In the genomic region with DNA sequence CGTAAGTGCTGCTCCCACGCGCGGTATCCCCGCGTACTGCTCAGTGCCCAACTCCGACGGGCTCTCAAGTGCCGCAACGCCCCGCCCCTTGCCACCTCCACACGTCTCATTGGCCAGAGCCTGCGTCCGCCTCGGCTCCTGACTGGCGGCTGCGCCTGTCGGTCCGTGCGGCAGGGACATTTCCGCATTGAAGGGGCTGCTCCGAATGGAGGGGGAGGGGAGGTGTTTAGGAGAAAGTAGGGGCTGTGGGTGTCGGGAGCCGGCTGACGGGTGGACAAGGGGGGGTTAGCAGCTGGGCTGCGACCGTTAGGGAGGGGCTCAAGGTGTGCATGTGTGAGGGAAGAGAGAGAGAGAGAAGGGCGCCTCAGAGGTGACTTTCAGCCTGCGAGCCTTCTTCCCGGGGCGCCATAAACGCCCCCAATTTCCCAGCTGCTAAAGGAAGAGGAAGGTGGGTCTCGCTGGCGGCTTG, we compare ENCODE assay signal across 8 cellular contexts. TPM values are rescaled to one million over a fixed set of nuclear protein-coding genes. Genes with fewer than 3 reads are reported as not detected.
DNase-seq lines count a peak whose midpoint lies in the region; ATAC-seq and TF ChIP-seq lines count a peak whose summit lies in the region.

No MANE protein-coding gene starts in this region.

- peak overlapping the region; percentile 98 to 99 for H3K27ac ChIP-seq in left lung

- H3K27ac Mint-ChIP-seq in CD14-positive monocyte = peak overlapping the region; percentile 95 to 99 (median 98)
- peak overlapping the region; percentile 100 for H3K27ac Mint-ChIP-seq in dendritic cell treated with granulocyte-macrophage colony-stimulating factor and Interleukin-4, amounts not matched to agents 40 ng/mL and 50 ng/mL, for 4 days

- peak overlapping the region; percentile 97 to 98 for H3K4me3 Mint-ChIP-seq in CD14-positive monocyte
- peak overlapping the region; percentile 98 for H3K4me3 Mint-ChIP-seq in dendritic cell treated with granulocyte-macrophage colony-stimulating factor and Interleukin-4, amounts not matched to agents 40 ng/mL and 50 ng/mL, for 4 days

- intact Hi-C loops in CD14-positive monocyte (cut with micrococcal nuclease) = loop anchor here (5.0 to 10.0 kb wide), 3 partner anchors 254 to 1134 kb away; partner anchors contain the start of genes MDH1 (in 2 of the 2), WDPCP (in 2 of the 2) and EHBP1 (in 1 of the 2)
- intact Hi-C loops in dendritic cell treated with granulocyte-macrophage colony-stimulating factor and Interleukin-4, amounts not matched to agents 40 ng/mL and 50 ng/mL, for 4 days (cut with micrococcal nuclease) = loop anchor here (2.0 to 10.0 kb wide), 7 partner anchors 16 to 1646 kb away; partner anchors contain the start of genes B3GNT2, MDH1, PELI1 and SLC1A4
- intact Hi-C loops in left lung (cut with DNase I) = no loop called here

- H3K36me3 Mint-ChIP-seq in CD14-positive monocyte = peaks cover under 1 to 6% of the 10 kb centered on the region in 2 donors
- H3K36me3 Mint-ChIP-seq in dendritic cell treated with granulocyte-macrophage colony-stimulating factor and Interleukin-4, amounts not matched to agents 40 ng/mL and 50 ng/mL, for 4 days (ENCODE audit: low read depth) = peaks cover 29% of the 10 kb centered on the region

- DNase-seq in CD14-positive monocyte (ENCODE audit: low spot score) = peak; percentile 97
- DNase-seq in NCI-H748 (lab: John Stamatoyannopoulos, UW; ENCODE audit: unreplicated experiment) = peak; percentile 98
- peak; percentile 92 to 96 for DNase-seq in activated CD4-positive, alpha-beta T cell treated with anti-CD3 and anti-CD28 coated beads, Interleukin-2, amount 50 U/mL, for 24 hours (ENCODE audit: low read depth in 1 of 2, low spot score in 1 of 2)
- DNase-seq in left lung = peak; percentile 98 to 99
- DNase-seq in stimulated activated CD4-positive, alpha-beta T cell treated with anti-CD3 and anti-CD28 coated beads, Interleukin-2, amount 100 ng/mL, for 4 hours (ENCODE audit: low read depth) = peak; percentile 96

- H3K27me3 ChIP-seq in left lung = no peaks in the 10 kb centered on the region

- H3K9me3 ChIP-seq in left lung = no peaks in the 10 kb centered on the region

- H3K4me3 ChIP-seq in left lung = peak overlapping the region; percentile 88 to 91

- peaks cover 0 to 2% (median 0%) of the 10 kb centered on the region in 7 donors for H3K9me3 Mint-ChIP-seq in CD14-positive monocyte
- H3K9me3 Mint-ChIP-seq in dendritic cell treated with granulocyte-macrophage colony-stimulating factor and Interleukin-4, amounts not matched to agents 40 ng/mL and 50 ng/mL, for 4 days = no peaks in the 10 kb centered on the region

- ATAC-seq in GM19395 (IDR thresholded peaks at IDR 0.05; ENCODE audit: unreplicated experiment) (peak; percentile 89), HG03558 (IDR thresholded peaks at IDR 0.05; ENCODE audit: extremely low read depth, unreplicated experiment) (peak; percentile 94), left lung (peak; percentile 92)

- H3K27me3 Mint-ChIP-seq in CD14-positive monocyte (ENCODE audit: low read depth in 3 of 3) = no peaks in the 10 kb centered on the region
- no peaks in the 10 kb centered on the region for H3K27me3 Mint-ChIP-seq in dendritic cell treated with granulocyte-macrophage colony-stimulating factor and Interleukin-4, amounts not matched to agents 40 ng/mL and 50 ng/mL, for 4 days

- peaks cover 50% of the 10 kb centered on the region for H3K4me1 Mint-ChIP-seq in CD14-positive monocyte
- peaks cover 34% of the 10 kb centered on the region for H3K4me1 Mint-ChIP-seq in dendritic cell treated with granulocyte-macrophage colony-stimulating factor and Interleukin-4, amounts not matched to agents 40 ng/mL and 50 ng/mL, for 4 days (ENCODE audit: low read depth)

- TF ChIP-seq CTCF in CD14-positive monocyte (IDR thresholded peaks at IDR 0.05) (no peak), left lung (IDR thresholded peaks at IDR 0.05) (no peak)

- H3K4me1 ChIP-seq in left lung = peaks cover 20 to 54% of the 10 kb centered on the region in 2 donors

- no peaks in the 10 kb centered on the region for H3K36me3 ChIP-seq in left lung

RNA-seq across cellular contexts. Expression of gene UGP2, which starts 0.9 kb away (rescaled TPM):
- 10 to 100 TPM; 49.9 to 71.8 TPM for polyA plus RNA-seq in CD14-positive monocyte
- total RNA-seq in left lung = 100 to 1,000 TPM; 150 to 165 TPM

Comparison
In these comparisons a context has a peak if more than half of its experiments do, and no peak if none do; other contexts are left out.
1. Peak in every context shown above with its lines: DNase-seq, ATAC-seq, H3K4me3 ChIP-seq and H3K27ac ChIP-seq.
2. intact Hi-C loops: an anchor here in CD14-positive monocyte (5.0 to 10.0 kb wide) and dendritic cell treated with granulocyte-macrophage colony-stimulating factor and Interleukin-4, amounts not matched to agents 40 ng/mL and 50 ng/mL, for 4 days (2.0 to 10.0 kb wide); none called in left lung.